23 cellular contexts compared by ENCODE assay signal in the genomic region with DNA sequence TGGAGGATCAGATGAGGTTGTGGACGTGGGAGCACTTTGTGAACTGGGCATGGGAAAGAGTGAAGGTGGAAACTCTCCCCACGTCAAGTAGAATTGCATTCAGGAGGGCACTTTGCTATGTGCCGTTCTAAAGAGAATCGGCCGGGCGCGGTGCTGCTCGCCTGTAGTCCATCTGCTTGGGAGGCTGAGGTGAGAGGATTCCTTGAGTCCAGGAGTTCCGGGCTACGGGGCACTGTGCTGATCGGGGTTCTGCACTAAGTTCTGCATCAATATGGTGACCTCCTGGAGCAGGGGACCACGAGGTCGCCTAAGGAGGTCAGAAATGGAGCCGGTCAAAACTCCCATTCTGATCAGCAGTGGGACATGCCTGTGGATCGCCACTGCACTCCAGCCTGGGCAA.
"Had no signal": no experiment of that assay in that cellular context is flagged by ENCODE, and none has a peak within 500 bp of the region (broad histone marks: within the 10 kb centered on the region; RNA-seq: fewer than 3 reads in every experiment).

No MANE protein-coding gene starts in this region.

- H3K4me1 Mint-ChIP-seq: activated CD4-positive, alpha-beta T cell treated with anti-CD3 and anti-CD28 coated beads, Interleukin-2, amount 10 ng/mL, durations not matched to agents 7 days and 5 days; activated naive CD4-positive, alpha-beta T cell treated with anti-CD3 and anti-CD28 coated beads, Interleukin-2, amount 10 ng/mL, durations not matched to agents 7 days and 5 days; activated T-helper 17 cell treated with anti-CD3 and anti-CD28 coated beads, Interleukin-2, amount 50 U/mL, for 72 hours had no signal

- H3K4me3 ChIP-seq: K562 had no signal

- FAIRE-seq: K562, RCC 7860 had no signal

- H3K27ac Mint-ChIP-seq: activated CD4-positive, alpha-beta memory T cell treated with anti-CD3 and anti-CD28 coated beads for 36 hours; activated CD4-positive, alpha-beta T cell treated with anti-CD3 and anti-CD28 coated beads, Interleukin-2, amount 10 ng/mL, durations not matched to agents 7 days and 5 days; activated naive CD4-positive, alpha-beta T cell treated with anti-CD3 and anti-CD28 coated beads, Interleukin-2, amount 10 ng/mL, durations not matched to agents 7 days and 5 days; activated naive CD8-positive, alpha-beta T cell treated with anti-CD3 and anti-CD28 coated beads for 36 hours; activated T-helper 17 cell treated with anti-CD3 and anti-CD28 coated beads, Interleukin-2, amount 50 U/mL, for 72 hours; T-helper 17 cell had no signal

- H3K36me3 ChIP-seq: brain microvascular endothelial cell had no signal

- H3K9me3 Mint-ChIP-seq: activated CD4-positive, alpha-beta memory T cell treated with anti-CD3 and anti-CD28 coated beads for 36 hours; activated CD4-positive, alpha-beta T cell treated with anti-CD3 and anti-CD28 coated beads, Interleukin-2, amount 10 ng/mL, durations not matched to agents 7 days and 5 days; activated naive CD4-positive, alpha-beta T cell treated with anti-CD3 and anti-CD28 coated beads, Interleukin-2, amount 10 ng/mL, durations not matched to agents 7 days and 5 days; activated naive CD8-positive, alpha-beta T cell treated with anti-CD3 and anti-CD28 coated beads for 36 hours; activated T-helper 17 cell treated with anti-CD3 and anti-CD28 coated beads, Interleukin-2, amount 50 U/mL, for 72 hours had no signal

- H3K27me3 ChIP-seq: brain microvascular endothelial cell had no signal

- H3K4me3 Mint-ChIP-seq: activated CD4-positive, alpha-beta memory T cell treated with anti-CD3 and anti-CD28 coated beads for 36 hours; activated CD4-positive, alpha-beta T cell treated with anti-CD3 and anti-CD28 coated beads, Interleukin-2, amount 10 ng/mL, durations not matched to agents 7 days and 5 days; activated naive CD4-positive, alpha-beta T cell treated with anti-CD3 and anti-CD28 coated beads, Interleukin-2, amount 10 ng/mL, durations not matched to agents 7 days and 5 days; activated naive CD8-positive, alpha-beta T cell treated with anti-CD3 and anti-CD28 coated beads for 36 hours; activated T-helper 17 cell treated with anti-CD3 and anti-CD28 coated beads, Interleukin-2, amount 50 U/mL, for 72 hours; T-helper 17 cell had no signal

- H3K36me3 Mint-ChIP-seq: activated naive CD4-positive, alpha-beta T cell treated with anti-CD3 and anti-CD28 coated beads, Interleukin-2, amount 10 ng/mL, durations not matched to agents 7 days and 5 days; activated naive CD8-positive, alpha-beta T cell treated with anti-CD3 and anti-CD28 coated beads for 36 hours had no signal

- DNase-seq: activated CD4-positive, alpha-beta memory T cell treated with anti-CD3 and anti-CD28 coated beads for 36 hours; activated CD4-positive, alpha-beta T cell treated with anti-CD3 and anti-CD28 coated beads, Interleukin-2, amount 10 ng/mL, durations not matched to agents 7 days and 5 days; activated CD4-positive, CD25-positive, alpha-beta regulatory T cell; activated CD8-positive, alpha-beta memory T cell treated with anti-CD3 and anti-CD28 coated beads for 24 hours; activated gamma-delta T cell; activated naive CD4-positive, alpha-beta T cell treated with anti-CD3 and anti-CD28 coated beads, Interleukin-2, amount 10 ng/mL, durations not matched to agents 7 days and 5 days; activated naive CD8-positive, alpha-beta T cell treated with anti-CD3 and anti-CD28 coated beads for 36 hours; activated T-cell treated with anti-CD3 and anti-CD28 coated beads for 4 hours; activated T-cell treated with anti-CD3 and anti-CD28 coated beads, Interleukin-2, amount 50 U/mL, for 48 hours; brain microvascular endothelial cell; Karpas-422; MM.1S; NCI-H1105; NCI-H1436; NCI-H1694 treated with DMSO at 0.1 percent for 48 hours; NCI-H2029 treated with DMSO at 0.1 percent for 48 hours; NCI-H524; SHP77 treated with DMSO at 0.1 percent for 48 hours; T-helper 17 cell; T-helper 9 cell had no signal

- ATAC-seq: activated T-helper 17 cell treated with anti-CD3 and anti-CD28 coated beads, Interleukin-2, amount 50 U/mL, for 72 hours; K562; T-helper 17 cell had no signal

- H3K27ac ChIP-seq: brain microvascular endothelial cell had no signal

- H3K27me3 Mint-ChIP-seq: activated CD4-positive, alpha-beta memory T cell treated with anti-CD3 and anti-CD28 coated beads for 36 hours; activated CD4-positive, alpha-beta T cell treated with anti-CD3 and anti-CD28 coated beads, Interleukin-2, amount 10 ng/mL, durations not matched to agents 7 days and 5 days; activated naive CD4-positive, alpha-beta T cell treated with anti-CD3 and anti-CD28 coated beads, Interleukin-2, amount 10 ng/mL, durations not matched to agents 7 days and 5 days; activated naive CD8-positive, alpha-beta T cell treated with anti-CD3 and anti-CD28 coated beads for 36 hours; activated T-helper 17 cell treated with anti-CD3 and anti-CD28 coated beads, Interleukin-2, amount 50 U/mL, for 72 hours; T-helper 17 cell had no signal
